8 cellular contexts compared by ENCODE assay signal in genomic region chr16:30805370-30806169, GRCh38. TPM values are rescaled to one million over a fixed set of nuclear protein-coding genes. Genes with fewer than 3 reads are reported as not detected.
DNase-seq lines count a peak whose midpoint lies in the region; ATAC-seq and TF ChIP-seq lines count a peak whose summit lies in the region.

No MANE protein-coding gene starts in this region.

- DNase-seq in Caco-2 (peak; percentile 85 to 88), OCI-LY7 (ENCODE audit: low spot score) (no peak), fibroblast of gingiva (ENCODE audit: low read depth) (peak; percentile 84), stomach (peak; percentile 91), HAP-1 (ENCODE audit: low spot score in 2 of 2) (no peak)
- DNase-seq in activated T-helper 1 cell treated with anti-CD3 and anti-CD28 coated beads, Interleukin-2, amount 50 U/mL, for 16 hours (ENCODE audit: low read depth in 1 of 2, low spot score in 1 of 2) = peak; percentile 27 to 49

- no peaks in the 10 kb centered on the region for H3K4me1 Mint-ChIP-seq in Caco-2 (ENCODE audit: low read depth, unreplicated experiment)

- H3K27ac ChIP-seq in OCI-LY7 (ENCODE audit: low read depth, low read length, poor library complexity, severe bottlenecking) (no peak overlapping the region), muscle layer of colon (ENCODE audit: low read depth, low read length) (peak overlapping the region; percentile 95), stomach (peak overlapping the region; percentile 90 to 97 (median 91))

- peak overlapping the region; percentile 18; the same call in 1 of the 2 replicates for H3K4me2 ChIP-seq in OCI-LY7 (ENCODE audit: low read length)

- 1 to 4% (median 2%) methylated on average over 16 to 62 of the region's 62 CpGs for WGBS in stomach, 5 donors

- H3K4me1 ChIP-seq in Caco-2 (peaks cover 11% of the 10 kb centered on the region; the same call in 1 of the 2 replicates), OCI-LY7 (ENCODE audit: insufficient read depth, low read length, poor library complexity, severe bottlenecking) (peaks cover 4% of the 10 kb centered on the region), muscle layer of colon (ENCODE audit: insufficient read depth, low read length) (peaks cover 10% of the 10 kb centered on the region), stomach (peaks cover 11 to 33% (median 20%) of the 10 kb centered on the region in 4 donors), HAP-1 (no peaks in the 10 kb centered on the region)

- no peaks in the 10 kb centered on the region for H3K79me2 ChIP-seq in OCI-LY7 (ENCODE audit: insufficient read depth, low read depth, low read length)

- no peaks in the 10 kb centered on the region for H3K27me3 Mint-ChIP-seq in Caco-2 (ENCODE audit: insufficient read depth, unreplicated experiment)

- no peaks in the 10 kb centered on the region for H3K36me3 Mint-ChIP-seq in Caco-2 (ENCODE audit: insufficient read depth, unreplicated experiment)

- H3K4me3 Mint-ChIP-seq in Caco-2 (ENCODE audit: unreplicated experiment) = peak overlapping the region; percentile 84

- H3K4me3 ChIP-seq in Caco-2 (ENCODE audit: low read depth, low read length) (peak overlapping the region; percentile 73), OCI-LY7 (ENCODE audit: low read depth, low read length, poor library complexity, severe bottlenecking) (peak overlapping the region; percentile 20), muscle layer of colon (ENCODE audit: low read depth in 1 of 2, low read length in 2 of 2) (peak overlapping the region; percentile 82 to 88), stomach (peak overlapping the region; percentile 63 to 90 (median 75)), HAP-1 (no peak overlapping the region)

- no peaks in the 10 kb centered on the region for H3K9me3 Mint-ChIP-seq in Caco-2 (ENCODE audit: unreplicated experiment)

- no peaks in the 10 kb centered on the region for H4K20me1 ChIP-seq in OCI-LY7 (ENCODE audit: insufficient read depth, low read length)

- in situ Hi-C loops in HAP-1 (cut with MboI; ENCODE audit: low sequenced_read_pairs) = no loop called here

- H2AFZ ChIP-seq in OCI-LY7 (ENCODE audit: low read length) = peak overlapping the region; percentile 75; the same call in 1 of the 2 replicates

- intact Hi-C loops in Caco-2 (cut with micrococcal nuclease; ENCODE audit: unreplicated experiment) (loop anchor here (1.0 kb wide), 1 partner anchor 18 kb away; the partner anchor contains the start of gene ZNF629), OCI-LY7 (cut with micrococcal nuclease; ENCODE audit: unreplicated experiment) (no loop called here), stomach (cut with DNase I; ENCODE audit: low total_unique reads) (no loop called here)

- CTCF ChIA-PET in Caco-2 (lab: Charles Lee) (interaction anchor here (1.0 to 2.0 kb wide), 6 partner anchors 8 to 39 kb away, joined by 3 to 13 read pairs (median 6); partner anchors contain the start of gene ZNF629), OCI-LY7 (lab: Charles Lee; ENCODE audit: unreplicated experiment) (interaction anchor here (0.6 kb wide), 1 partner anchor 137 kb away, joined by 4 read pairs; no protein-coding TSS in a partner anchor)

- H3K36me3 ChIP-seq in Caco-2 (ENCODE audit: control insufficient read depth, insufficient read depth, low read length) (no peaks in the 10 kb centered on the region), OCI-LY7 (ENCODE audit: insufficient read depth, low read length) (no peaks in the 10 kb centered on the region), muscle layer of colon (ENCODE audit: insufficient read depth, low read length) (no peaks in the 10 kb centered on the region), stomach (no peaks in the 10 kb centered on the region), HAP-1 (replicated peaks) (no peaks in the 10 kb centered on the region)

- ATAC-seq in HG03039 (IDR thresholded peaks at IDR 0.05; ENCODE audit: unreplicated experiment) = peak; percentile 48

- no peaks in the 10 kb centered on the region for H3K27me3 ChIP-seq in Caco-2 (replicated peaks; ENCODE audit: control insufficient read depth, insufficient read depth, low read length)
- no peaks in the 10 kb centered on the region for H3K27me3 ChIP-seq in muscle layer of colon (ENCODE audit: control insufficient read depth in 1 of 2, insufficient read depth in 2 of 2, low read length in 2 of 2)
- no peaks in the 10 kb centered on the region for H3K27me3 ChIP-seq in stomach
- no peaks in the 10 kb centered on the region for H3K27me3 ChIP-seq in HAP-1 (ENCODE audit: low read depth)

- POLR2A ChIA-PET in Caco-2 (lab: Charles Lee) (interaction anchor here (0.6 to 1.8 kb wide), 13 partner anchors 9 to 646 kb away, joined by 3 to 16 read pairs (median 4); partner anchors contain the start of genes PHKG2 and ZNF629), OCI-LY7 (lab: Charles Lee) (interaction anchor here (0.7 to 1.2 kb wide), 2 partner anchors 8 to 91 kb away, joined by 3 read pairs; no protein-coding TSS in a partner anchor)

- no peaks in the 10 kb centered on the region for H3K9me2 ChIP-seq in OCI-LY7 (ENCODE audit: insufficient read depth, low read length)

- no peak for TF ChIP-seq EP300 in stomach (IDR thresholded peaks at IDR 0.05)

- H3K9ac ChIP-seq in muscle layer of colon (ENCODE audit: low read length) = peak overlapping the region; percentile 59

- TF ChIP-seq POLR2A in stomach (IDR thresholded peaks at IDR 0.05) = peak in 2 of 4 donors; percentile 71 to 74

- H3K27ac Mint-ChIP-seq in Caco-2 (ENCODE audit: unreplicated experiment) = peak overlapping the region; percentile 88

- BruUV-seq in Caco-2 (replicated peaks; lab: Mats Ljungman, UMichigan) = no TSS peak
- no TSS peak for BruUV-seq in OCI-LY7 (replicated peaks; lab: Mats Ljungman, UMichigan)

- TF ChIP-seq CTCF in Caco-2 (IDR thresholded peaks at IDR 0.05; ENCODE audit: insufficient read depth in 1 of 2, low read depth in 1 of 2, low read length in 1 of 2, severe bottlenecking in 1 of 2, unreplicated experiment in 1 of 2) = no peak
- no peak for TF ChIP-seq CTCF in OCI-LY7 (conservative IDR thresholded peaks at IDR 0.05; ENCODE audit: low read length)
- peak in 1 of 7 experiments; percentile 11 for TF ChIP-seq CTCF in stomach (IDR thresholded peaks at IDR 0.05)

- no peaks in the 10 kb centered on the region for H3K9me3 ChIP-seq in Caco-2
- H3K9me3 ChIP-seq in OCI-LY7 (ENCODE audit: low read length) = no peaks in the 10 kb centered on the region
- H3K9me3 ChIP-seq in muscle layer of colon (ENCODE audit: low read length) = no peaks in the 10 kb centered on the region
- H3K9me3 ChIP-seq in stomach = no peaks in the 10 kb centered on the region
- H3K9me3 ChIP-seq in HAP-1 = no peaks in the 10 kb centered on the region

RNA-seq across cellular contexts. Expression of gene ZNF629, which starts 18.6 kb away (rescaled TPM):
- total RNA-seq in Caco-2 (2022) (18.9 and 20.6 TPM in 2 replicates), OCI-LY7 (2022) (1.0 and 1.1 TPM in 2 replicates), stomach (10 to 100 TPM; 10.7 to 21.3 (median 18.3) TPM)
- total RNA-seq in OCI-LY7 (2014; rRNA removed; shearing (Covaris generic)) = 1.9 and 2.5 TPM in 2 replicates
- polyA plus RNA-seq in stomach = 1 to 10 TPM; 4.4 to 5.9 (median 4.9) TPM

RNA-seq across cellular contexts. Expression of gene RNF40, which starts 43.4 kb away (rescaled TPM):
- total RNA-seq in Caco-2 (2022) (94.0 and 97.6 TPM in 2 replicates), OCI-LY7 (2022) (108 and 120 TPM in 2 replicates), stomach (100 to 1,000 TPM in 1 of 5 donors, 10 to 100 TPM in 4; 17.5 to 155 (median 55.1) TPM)
- 54.8 and 70.5 TPM in 2 replicates for total RNA-seq in OCI-LY7 (2014; rRNA removed; shearing (Covaris generic))
- 10 to 100 TPM; 43.7 to 57.0 (median 53.9) TPM for polyA plus RNA-seq in stomach

RNA-seq across cellular contexts. Expression of gene CFAP119, which starts 43.7 kb away (rescaled TPM):
- total RNA-seq in Caco-2 (2022) (4.0 and 4.5 TPM in 2 replicates), OCI-LY7 (2022) (25.0 and 27.4 TPM in 2 replicates), stomach (10 to 100 TPM in 2 of 5 donors, 1 to 10 TPM in 1, not detected in 2; 2.0 to 71.2 (median 13.9) TPM)
- total RNA-seq in OCI-LY7 (2014; rRNA removed; shearing (Covaris generic)) = 20.7 and 27.4 TPM in 2 replicates
- polyA plus RNA-seq in stomach = 10 to 100 TPM in 1 of 3 donors, 1 to 10 TPM in 2; 8.9 to 11.4 (median 9.4) TPM

RNA-seq across cellular contexts. Expression of gene PHKG2, which starts 57.3 kb away (rescaled TPM):
- total RNA-seq in Caco-2 (2022) = 40.8 and 48.6 TPM in 2 replicates
- 37.6 and 40.5 TPM in 2 replicates for total RNA-seq in OCI-LY7 (2014; rRNA removed; shearing (Covaris generic))
- total RNA-seq in OCI-LY7 (2022) = 41.9 and 46.5 TPM in 2 replicates
- total RNA-seq in stomach = 100 to 1,000 TPM in 1 of 5 donors, 10 to 100 TPM in 4; 18.2 to 104 (median 28.0) TPM
- polyA plus RNA-seq in stomach = 10 to 100 TPM; 29.3 to 41.5 (median 35.6) TPM

Comparison
In these comparisons a context has a peak if more than half of its experiments do, and no peak if none do; other contexts are left out.
1. DNase-seq: peak in Caco-2 (2 of 2), activated T-helper 1 cell treated with anti-CD3 and anti-CD28 coated beads, Interleukin-2, amount 50 U/mL, for 16 hours (2 of 2), fibroblast of gingiva (single experiment) and stomach (single experiment); none in OCI-LY7 (single experiment) and HAP-1 (0 of 2).